ENCODE assay signal across 17 cellular contexts in genomic region chr21:31145271-31145801, GRCh38.
"Had no signal": no experiment of that assay in that cellular context is flagged by ENCODE, and none has a peak within 500 bp of the region (broad histone marks: within the 10 kb centered on the region; RNA-seq: fewer than 3 reads in every experiment).

No MANE protein-coding gene starts in this region.

- H3K9me3 Mint-ChIP-seq: activated T-cell treated with anti-CD3 and anti-CD28 coated beads, Interleukin-2, amount 50 U/mL, for 4 hours; naive B cell had no signal

- ATAC-seq: activated CD8-positive, alpha-beta memory T cell treated with anti-CD3 and anti-CD28 coated beads, Interleukin-2, amount 10 ng/mL, durations not matched to agents 7 days and 5 days; activated T-cell treated with anti-CD3 and anti-CD28 coated beads, Interleukin-2, amount 50 U/mL, for 4 hours; left cardiac atrium; lower lobe of right lung; stimulated activated naive CD8-positive, alpha-beta T cell treated with anti-CD3 and anti-CD28 coated beads, Interleukin-15, amount 100 ng/mL, for 72 hours had no signal

- H3K36me3 ChIP-seq: thoracic aorta had no signal

- H3K27ac Mint-ChIP-seq: activated CD8-positive, alpha-beta memory T cell treated with anti-CD3 and anti-CD28 coated beads, Interleukin-2, amount 10 ng/mL, durations not matched to agents 7 days and 5 days; naive B cell; stimulated activated naive CD8-positive, alpha-beta T cell treated with anti-CD3 and anti-CD28 coated beads, Interleukin-15, amount 100 ng/mL, for 72 hours had no signal

- H3K27me3 Mint-ChIP-seq: naive B cell; stimulated activated naive CD8-positive, alpha-beta T cell treated with anti-CD3 and anti-CD28 coated beads, Interleukin-15, amount 100 ng/mL, for 72 hours had no signal

- H3K36me3 Mint-ChIP-seq: naive B cell had no signal

- H3K79me2 ChIP-seq: parathyroid adenoma had no signal

- H3K4me3 ChIP-seq: lower lobe of right lung, skin epidermis, thoracic aorta had no signal

- H3K9me3 ChIP-seq: lower lobe of right lung, thoracic aorta had no signal

- H3K9ac ChIP-seq: parathyroid adenoma had no signal

- DNase-seq: activated CD4-positive, alpha-beta T cell treated with anti-CD3 and anti-CD28 coated beads, Interleukin-2, amount 50 U/mL, for 4 hours; activated CD8-positive, alpha-beta memory T cell treated with anti-CD3 and anti-CD28 coated beads, Interleukin-2, amount 10 ng/mL, durations not matched to agents 7 days and 5 days; activated effector memory CD4-positive, alpha-beta T cell treated with anti-CD3 and anti-CD28 coated beads, Interleukin-2, amount 50 U/mL, for 16 hours; activated T-cell treated with anti-CD3 and anti-CD28 coated beads, Interleukin-2, amount 50 U/mL, for 4 hours; central memory CD4-positive, alpha-beta T cell; cortex of kidney; effector memory CD4-positive, alpha-beta T cell; left cardiac atrium; lower lobe of right lung; midbrain; naive B cell; stimulated activated CD4-positive, alpha-beta T cell treated with anti-CD3 and anti-CD28 coated beads, Interleukin-4, amount 100 ng/mL, for 4 hours; stimulated activated naive CD8-positive, alpha-beta T cell treated with anti-CD3 and anti-CD28 coated beads, Interleukin-15, amount 100 ng/mL, for 72 hours; T-helper 2 cell had no signal

- H3K4me3 Mint-ChIP-seq: activated CD8-positive, alpha-beta memory T cell treated with anti-CD3 and anti-CD28 coated beads, Interleukin-2, amount 10 ng/mL, durations not matched to agents 7 days and 5 days; activated T-cell treated with anti-CD3 and anti-CD28 coated beads, Interleukin-2, amount 50 U/mL, for 4 hours; naive B cell; stimulated activated naive CD8-positive, alpha-beta T cell treated with anti-CD3 and anti-CD28 coated beads, Interleukin-15, amount 100 ng/mL, for 72 hours had no signal

- H3K4me1 ChIP-seq: lower lobe of right lung, parathyroid adenoma had no signal

- H3K27ac ChIP-seq: lower lobe of right lung, parathyroid adenoma, skin epidermis, thoracic aorta had no signal

- H3K4me1 Mint-ChIP-seq: naive B cell had no signal

- H2AFZ ChIP-seq: parathyroid adenoma had no signal
